25 cellular contexts compared by ENCODE assay signal in the genomic region with DNA sequence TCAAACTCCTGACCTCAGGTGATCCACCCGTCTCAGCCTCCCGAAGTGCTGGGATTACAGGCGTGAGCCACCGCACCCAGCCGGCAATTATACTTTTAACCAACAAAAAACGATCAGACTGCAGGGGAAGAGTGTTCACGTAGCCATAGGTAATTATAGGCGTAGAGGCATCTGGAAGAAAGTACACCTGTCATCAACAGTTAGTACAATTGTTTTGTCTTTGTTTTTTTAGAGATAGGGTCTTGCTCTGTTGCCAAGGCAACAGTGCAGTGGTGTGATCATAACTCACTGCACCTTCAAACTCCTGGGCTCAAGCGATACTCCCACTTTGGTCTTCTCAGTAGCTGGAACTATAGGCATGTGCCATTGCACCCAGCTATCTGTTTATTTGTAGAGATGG. TPM values are rescaled to one million over a fixed set of nuclear protein-coding genes. Genes with fewer than 3 reads are reported as not detected.
DNase-seq lines count a peak whose midpoint lies in the region; ATAC-seq and TF ChIP-seq lines count a peak whose summit lies in the region.
"Had no signal": no experiment of that assay in that cellular context is flagged by ENCODE, and none has a peak within 500 bp of the region (broad histone marks: within the 10 kb centered on the region; RNA-seq: fewer than 3 reads in every experiment).

No MANE protein-coding gene starts in this region.

- no peaks in the 10 kb centered on the region for H3K4me1 ChIP-seq in colonic mucosa
- H3K4me1 ChIP-seq: A549 had no signal

- intact Hi-C loops in colonic mucosa (cut with DNase I): no loop called here

- H3K27me3 Mint-ChIP-seq in WTC11 (ENCODE audit: low read depth): no peaks in the 10 kb centered on the region

- H3K4me3 ChIP-seq in colonic mucosa: no peak overlapping the region
- H3K4me3 ChIP-seq: A549, PC-9, SJSA1 had no signal

- peak; percentile 37 for DNase-seq in activated CD8-positive, alpha-beta memory T cell treated with anti-CD3 and anti-CD28 coated beads for 24 hours
- no peak for DNase-seq in activated CD8-positive, alpha-beta memory T cell treated with anti-CD3 and anti-CD28 coated beads, Interleukin-2, amount 50 U/mL, for 48 hours
- DNase-seq in WTC11 (ENCODE audit: low spot score) (no peak), left kidney (ENCODE audit: low read depth, low spot score) (peak; percentile 79), colonic mucosa (no peak), Kasumi-1 (lab: John Stamatoyannopoulos, UW) (no peak)
- DNase-seq: C1 segment of cervical spinal cord; Calu3; CD8-positive, alpha-beta memory T cell; DMS79 treated with DMSO at 0.1 percent for 48 hours; GF-D8; HCEC 1CT; MV-4-11; NCI-H1105; NCI-H1436 treated with DMSO at 0.1 percent for 48 hours; NCI-H187 treated with DMSO at 0.1 percent for 48 hours; NCI-H2107; NCI-H446; NCI-H524 treated with DMSO at 0.1 percent for 48 hours; PC-9; Right ventricle myocardium superior; RPMI8226 had no signal

- ATAC-seq in WTC11: no peak
- ATAC-seq in HG02938 (IDR thresholded peaks at IDR 0.05; ENCODE audit: unreplicated experiment): no peak
- ATAC-seq: A549 had no signal

- peaks cover 18% of the 10 kb centered on the region for H3K4me1 Mint-ChIP-seq in WTC11

- no peaks in the 10 kb centered on the region for H3K36me3 Mint-ChIP-seq in WTC11

- no peak overlapping the region for H3K27ac ChIP-seq in colonic mucosa
- H3K27ac ChIP-seq: A549, PC-9, SJSA1 had no signal

- POLR2A ChIA-PET in WTC11 (lab: Charles Lee): no interaction called here

- H3K9ac ChIP-seq in colonic mucosa (ENCODE audit: low read depth in 2 of 2, low read length in 2 of 2): no peak overlapping the region

- CTCF ChIA-PET in WTC11 (lab: Charles Lee): no interaction called here

- H3K4me3 Mint-ChIP-seq in WTC11: no peak overlapping the region
- H3K4me3 Mint-ChIP-seq: CD8-positive, alpha-beta memory T cell had no signal

- H3K9me3 ChIP-seq in colonic mucosa: no peaks in the 10 kb centered on the region
- H3K9me3 ChIP-seq: A549, SJSA1 had no signal

- H3K9me3 Mint-ChIP-seq in WTC11: no peaks in the 10 kb centered on the region
- H3K9me3 Mint-ChIP-seq: CD8-positive, alpha-beta memory T cell had no signal

- H3K36me3 ChIP-seq in colonic mucosa: no peaks in the 10 kb centered on the region

- TF ChIP-seq CTCF in WTC11 (IDR thresholded peaks at IDR 0.05) (no peak), colonic mucosa (IDR thresholded peaks at IDR 0.05) (no peak)

- H3K27ac Mint-ChIP-seq in WTC11: no peak overlapping the region

- no peaks in the 10 kb centered on the region for H3K27me3 ChIP-seq in colonic mucosa
- H3K27me3 ChIP-seq: SJSA1 had no signal

TF ChIP-seq in WTC11, 78 proteins besides CTCF, POLR2A, EP300 and RAD21:
- TF ChIP-seq JUN (CRISPR knock-in tag; IDR thresholded peaks at IDR 0.05) (no peak), OVOL2 (CRISPR knock-in tag; IDR thresholded peaks at IDR 0.05; ENCODE audit: borderline replicate concordance) (no peak), ATF1 (CRISPR knock-in tag; IDR thresholded peaks at IDR 0.05) (no peak), FOXK1 (CRISPR knock-in tag; IDR thresholded peaks at IDR 0.05) (no peak), ZNF423 (CRISPR knock-in tag; IDR thresholded peaks at IDR 0.05) (no peak), ZNF121 (CRISPR knock-in tag; IDR thresholded peaks at IDR 0.05) (0 out of 2 replicates have a peak, but pooled peaks have one; percentile 10), MYBL2 (CRISPR knock-in tag; IDR thresholded peaks at IDR 0.05) (no peak)

RNA-seq across cellular contexts. Expression of a gene that starts 20.0 kb away (rescaled TPM):
- 5.9 to 6.8 TPM (median 6.2 TPM) in 3 replicates for total RNA-seq in WTC11 (2021)
- 1 to 10 TPM; 2.6 to 3.5 TPM for total RNA-seq in colonic mucosa

Comparison
In these comparisons a context has a peak if more than half of its experiments do, and no peak if none do; other contexts are left out.
1. DNase-seq: peak in activated CD8-positive, alpha-beta memory T cell treated with anti-CD3 and anti-CD28 coated beads for 24 hours (single experiment) and left kidney (single experiment); none in activated CD8-positive, alpha-beta memory T cell treated with anti-CD3 and anti-CD28 coated beads, Interleukin-2, amount 50 U/mL, for 48 hours (single experiment), WTC11 (single experiment), colonic mucosa (single experiment) and Kasumi-1 (0 of 2).